Comparison of ENCODE assay signal across 12 cellular contexts in the genomic region with DNA sequence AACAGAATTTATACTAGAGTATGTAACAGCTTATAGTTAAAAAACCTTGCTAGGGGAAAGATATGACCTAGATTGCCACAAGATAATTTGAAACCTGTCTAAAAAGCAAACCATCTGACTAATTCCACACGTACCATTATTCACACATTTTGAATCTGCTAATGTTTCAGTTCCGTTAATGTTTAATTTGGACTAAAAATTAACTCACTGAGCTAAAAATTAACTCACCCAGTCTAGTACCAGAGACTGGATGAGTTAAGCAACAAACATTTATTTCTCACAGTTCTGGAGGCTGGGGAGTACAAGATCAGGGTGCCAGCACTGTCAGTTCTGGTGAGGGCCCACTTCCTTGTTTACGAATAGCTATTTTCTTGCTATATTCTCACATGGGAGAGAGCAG.
DNase-seq lines count a peak whose midpoint lies in the region; ATAC-seq lines count a peak whose summit lies in the region.
"Had no signal": no experiment of that assay in that cellular context is flagged by ENCODE, and none has a peak within 500 bp of the region (broad histone marks: within the 10 kb centered on the region; RNA-seq: fewer than 3 reads in every experiment).

No MANE protein-coding gene starts in this region.

- ATAC-seq in GM19035 (IDR thresholded peaks at IDR 0.05; ENCODE audit: unreplicated experiment) (peak; percentile 81), HG02642 (IDR thresholded peaks at IDR 0.05; ENCODE audit: poor library complexity, unreplicated experiment) (peak; percentile 81), HG03460 (IDR thresholded peaks at IDR 0.05; ENCODE audit: unreplicated experiment) (peak; percentile 75), aorta (ENCODE audit: low FRiP score) (no peak)
- peak; percentile 12 to 41 for ATAC-seq in stimulated activated naive B cell treated with anti-CD40 and anti-IgM and Interleukin-4, amounts not matched to agents 10 μg/mL and 1 μg/mL and 100 μg/mL, for 72 hours (replicated peaks)
- ATAC-seq: activated CD4-positive, alpha-beta T cell treated with anti-CD3 and anti-CD28 coated beads for 36 hours had no signal

- DNase-seq in stimulated activated naive B cell treated with anti-CD40 and anti-IgM and Interleukin-4, amounts not matched to agents 10 μg/mL and 1 μg/mL and 100 μg/mL, for 72 hours: no peak
- DNase-seq in GF-D8 (lab: John Stamatoyannopoulos, UW) (no peak), aorta (no peak)
- DNase-seq in stimulated activated CD8-positive, alpha-beta memory T cell treated with anti-CD3 and anti-CD28 coated beads, Interleukin-4, amount 100 ng/mL, for 48 hours: no peak
- DNase-seq: activated CD4-positive, alpha-beta T cell treated with anti-CD3 and anti-CD28 coated beads for 36 hours; NCI-H1092 treated with DMSO at 0.1 percent for 48 hours; stimulated activated CD4-positive, alpha-beta T cell treated with anti-CD3 and anti-CD28 coated beads, Interleukin-4, amount 100 ng/mL, for 1 hour; thyroid gland had no signal

- no peaks in the 10 kb centered on the region for H3K27me3 ChIP-seq in aorta (ENCODE audit: control insufficient read depth in 1 of 2, insufficient read depth in 2 of 2, low read length in 1 of 2)
- H3K27me3 ChIP-seq: neutrophil, thyroid gland had no signal

- H3K9me3 Mint-ChIP-seq in stimulated activated naive B cell treated with anti-CD40 and anti-IgM and Interleukin-4, amounts not matched to agents 10 μg/mL and 1 μg/mL and 100 μg/mL, for 72 hours: peaks cover 0 to 2% of the 10 kb centered on the region in 2 donors

- H3K36me3 ChIP-seq in aorta (ENCODE audit: control insufficient read depth in 1 of 2, insufficient read depth in 2 of 2, low read length in 1 of 2): no peaks in the 10 kb centered on the region
- H3K36me3 ChIP-seq: neutrophil, thyroid gland had no signal

- no peaks in the 10 kb centered on the region for H3K4me1 ChIP-seq in aorta (ENCODE audit: control insufficient read depth in 1 of 2, insufficient read depth in 2 of 2, low read length in 2 of 2)
- H3K4me1 ChIP-seq: thyroid gland had no signal

- no peak overlapping the region for H3K27ac Mint-ChIP-seq in stimulated activated naive B cell treated with anti-CD40 and anti-IgM and Interleukin-4, amounts not matched to agents 10 μg/mL and 1 μg/mL and 100 μg/mL, for 72 hours
- H3K27ac Mint-ChIP-seq: activated CD4-positive, alpha-beta T cell treated with anti-CD3 and anti-CD28 coated beads for 36 hours had no signal

- H3K36me3 Mint-ChIP-seq in stimulated activated naive B cell treated with anti-CD40 and anti-IgM and Interleukin-4, amounts not matched to agents 10 μg/mL and 1 μg/mL and 100 μg/mL, for 72 hours: no peaks in the 10 kb centered on the region

- H3K4me3 ChIP-seq in aorta (ENCODE audit: low read length in 2 of 2): no peak overlapping the region
- H3K4me3 ChIP-seq: thyroid gland had no signal

- 36 to 49% methylated on average over 3 of the region's 3 CpGs for WGBS in aorta, 2 donors

- no peaks in the 10 kb centered on the region for H3K27me3 Mint-ChIP-seq in stimulated activated naive B cell treated with anti-CD40 and anti-IgM and Interleukin-4, amounts not matched to agents 10 μg/mL and 1 μg/mL and 100 μg/mL, for 72 hours
- H3K27me3 Mint-ChIP-seq: activated CD4-positive, alpha-beta T cell treated with anti-CD3 and anti-CD28 coated beads for 36 hours had no signal

- intact Hi-C loops in aorta (cut with DNase I): no loop called here

- H3K4me1 Mint-ChIP-seq in stimulated activated naive B cell treated with anti-CD40 and anti-IgM and Interleukin-4, amounts not matched to agents 10 μg/mL and 1 μg/mL and 100 μg/mL, for 72 hours: no peaks in the 10 kb centered on the region
- H3K4me1 Mint-ChIP-seq: activated CD4-positive, alpha-beta T cell treated with anti-CD3 and anti-CD28 coated beads for 36 hours had no signal

- no peak overlapping the region for H3K4me3 Mint-ChIP-seq in stimulated activated naive B cell treated with anti-CD40 and anti-IgM and Interleukin-4, amounts not matched to agents 10 μg/mL and 1 μg/mL and 100 μg/mL, for 72 hours
- H3K4me3 Mint-ChIP-seq: activated CD4-positive, alpha-beta T cell treated with anti-CD3 and anti-CD28 coated beads for 36 hours had no signal

- no peak overlapping the region for H3K27ac ChIP-seq in aorta (ENCODE audit: low read depth in 1 of 2, low read length in 2 of 2)
- H3K27ac ChIP-seq: neutrophil, thyroid gland had no signal

- H3K9me3 ChIP-seq in aorta (ENCODE audit: control insufficient read depth, low read length): no peaks in the 10 kb centered on the region
- H3K9me3 ChIP-seq: neutrophil, thyroid gland had no signal
